In genomic region chr10:28775773-28776172, GRCh38 we compare ENCODE assay signal across 1 cellular context.
TF ChIP-seq lines count a peak whose summit lies in the region.

No MANE protein-coding gene starts in this region.

TF ChIP-seq in K562, 482 proteins besides CTCF, POLR2A, EP300 and RAD21 (continued from another document):
- TF ChIP-seq, protein P1, sequence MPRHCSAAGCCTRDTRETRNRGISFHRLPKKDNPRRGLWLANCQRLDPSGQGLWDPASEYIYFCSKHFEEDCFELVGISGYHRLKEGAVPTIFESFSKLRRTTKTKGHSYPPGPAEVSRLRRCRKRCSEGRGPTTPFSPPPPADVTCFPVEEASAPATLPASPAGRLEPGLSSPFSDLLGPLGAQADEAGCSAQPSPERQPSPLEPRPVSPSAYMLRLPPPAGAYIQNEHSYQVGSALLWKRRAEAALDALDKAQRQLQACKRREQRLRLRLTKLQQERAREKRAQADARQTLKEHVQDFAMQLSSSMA (CRISPR knock-in tag; IDR thresholded peaks at IDR 0.05), result no peak
- no peak for TF ChIP-seq XRCC3 (IDR thresholded peaks at IDR 0.05)
- TF ChIP-seq, protein P2, sequence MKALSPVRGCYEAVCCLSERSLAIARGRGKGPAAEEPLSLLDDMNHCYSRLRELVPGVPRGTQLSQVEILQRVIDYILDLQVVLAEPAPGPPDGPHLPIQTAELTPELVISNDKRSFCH (CRISPR knock-in tag; IDR thresholded peaks at IDR 0.05), result no peak
- TF ChIP-seq, protein P2 (tag; IDR thresholded peaks at IDR 0.05), result no peak
- peak; percentile 21 for TF ChIP-seq RBM25 (IDR thresholded peaks at IDR 0.05; ENCODE audit: low read depth, low read length, severe bottlenecking)
- no peak for TF ChIP-seq TEAD4 (IDR thresholded peaks at IDR 0.05; ENCODE audit: low read length)
- TF ChIP-seq TEAD4 (CRISPR knock-in tag; IDR thresholded peaks at IDR 0.05; ENCODE audit: borderline replicate concordance), result no peak
- no peak for TF ChIP-seq CHD7 (IDR thresholded peaks at IDR 0.05; ENCODE audit: low read depth, low read length)
